23 cellular contexts compared by ENCODE assay signal in the genomic region with DNA sequence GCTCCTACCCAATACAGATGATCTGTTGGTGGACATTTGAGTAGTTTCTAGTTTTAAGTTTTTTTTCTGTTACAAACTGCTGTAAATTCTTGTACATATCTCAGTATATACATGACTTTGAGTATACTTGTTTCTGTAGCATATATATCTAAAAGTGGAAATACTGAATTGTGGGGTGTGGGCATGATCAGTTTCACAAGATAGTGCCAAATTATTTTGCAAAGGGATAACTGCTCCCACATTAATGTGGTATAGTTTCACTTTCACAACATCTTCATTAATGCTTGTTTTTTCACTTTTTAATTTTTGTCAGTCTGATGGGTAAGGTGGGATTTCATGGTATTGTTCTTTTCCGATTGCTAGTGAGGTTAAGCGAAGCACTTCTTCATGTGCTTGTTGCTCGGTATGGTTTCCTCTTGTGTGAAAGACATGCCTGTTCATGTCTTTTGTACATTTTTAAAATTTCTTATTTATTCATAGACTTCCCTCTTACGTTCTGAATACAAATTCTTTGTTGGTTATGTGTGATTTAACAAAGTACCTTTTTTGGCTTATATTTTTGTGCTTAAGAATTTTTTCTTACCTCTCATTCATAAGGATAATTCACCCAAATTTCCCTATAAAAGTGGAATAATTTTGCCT.
DNase-seq lines count a peak whose midpoint lies in the region; ATAC-seq, FAIRE-seq and TF ChIP-seq lines count a peak whose summit lies in the region.
"Had no signal": no experiment of that assay in that cellular context is flagged by ENCODE, and none has a peak within 500 bp of the region (broad histone marks: within the 10 kb centered on the region; RNA-seq: fewer than 3 reads in every experiment).

No MANE protein-coding gene starts in this region.

- H3K27me3 ChIP-seq in K562 (ENCODE audit: control insufficient read depth in 2 of 2, insufficient read depth in 2 of 2, low read length in 2 of 2) (no peaks in the 10 kb centered on the region), gastroesophageal sphincter (no peaks in the 10 kb centered on the region), PC-3 (ENCODE audit: low read length) (no peaks in the 10 kb centered on the region)
- H3K27me3 ChIP-seq: cardiac muscle cell, hepatocyte, SJSA1 had no signal

- H3K4me1 ChIP-seq in K562 (replicated peaks in 1 of 2; ENCODE audit: control insufficient read depth in 2 of 2, insufficient read depth in 2 of 2, low read length in 2 of 2) (no peaks in the 10 kb centered on the region; a peak in 2 of 5 replicates), gastroesophageal sphincter (no peaks in the 10 kb centered on the region), PC-3 (ENCODE audit: insufficient read depth, low read length) (no peaks in the 10 kb centered on the region)
- H3K4me1 ChIP-seq: A549 had no signal

- TF ChIP-seq EP300 in K562 (IDR thresholded peaks at IDR 0.05; ENCODE audit: low read length) (no peak), gastroesophageal sphincter (IDR thresholded peaks at IDR 0.05) (no peak)

- no peak for FAIRE-seq in K562 (lab: Jason Lieb, UNC)
- FAIRE-seq: A549, urothelium cell line had no signal

- intact Hi-C loops in K562 (cut with micrococcal nuclease) (no loop called here), PC-3 (cut with micrococcal nuclease) (no loop called here)

- no peaks in the 10 kb centered on the region for H3F3A ChIP-seq in PC-3 (ENCODE audit: low read length, unreplicated experiment)

- peaks cover 70% of the 10 kb centered on the region for H3K36me3 Mint-ChIP-seq in activated CD4-positive, alpha-beta T cell treated with anti-CD3 and anti-CD28 coated beads, Interleukin-2, amount 10 ng/mL, durations not matched to agents 7 days and 5 days (ENCODE audit: low read depth)
- H3K36me3 Mint-ChIP-seq in IgD-negative memory B cell, result peaks cover 13% of the 10 kb centered on the region
- peaks cover 25% of the 10 kb centered on the region for H3K36me3 Mint-ChIP-seq in natural killer cell treated with Interleukin-12 subunit alpha and Interleukin-12 subunit beta and Interleukin-15 and Interleukin-18, amount 100 ng/mL, for 72 hours
- no peaks in the 10 kb centered on the region for H3K36me3 Mint-ChIP-seq in glutamatergic neuron (ENCODE audit: unreplicated experiment)

- peaks cover 80% of the 10 kb centered on the region for H3K4me1 Mint-ChIP-seq in activated CD4-positive, alpha-beta T cell treated with anti-CD3 and anti-CD28 coated beads, Interleukin-2, amount 10 ng/mL, durations not matched to agents 7 days and 5 days
- H3K4me1 Mint-ChIP-seq in IgD-negative memory B cell, result peaks cover 51 to 55% (median 54%) of the 10 kb centered on the region in 3 donors
- H3K4me1 Mint-ChIP-seq in natural killer cell treated with Interleukin-12 subunit alpha and Interleukin-12 subunit beta and Interleukin-15 and Interleukin-18, amount 100 ng/mL, for 72 hours (ENCODE audit: low read depth in 2 of 2), result peaks cover 57 to 74% of the 10 kb centered on the region in 2 donors
- no peaks in the 10 kb centered on the region for H3K4me1 Mint-ChIP-seq in glutamatergic neuron (ENCODE audit: low read depth, unreplicated experiment)

- peak overlapping the region; percentile 48 for H3K27ac Mint-ChIP-seq in activated CD4-positive, alpha-beta T cell treated with anti-CD3 and anti-CD28 coated beads, Interleukin-2, amount 10 ng/mL, durations not matched to agents 7 days and 5 days
- H3K27ac Mint-ChIP-seq in IgD-negative memory B cell, result peak overlapping the region; percentile 23 to 71 (median 43)
- H3K27ac Mint-ChIP-seq in natural killer cell treated with Interleukin-12 subunit alpha and Interleukin-12 subunit beta and Interleukin-15 and Interleukin-18, amount 100 ng/mL, for 72 hours, result peak overlapping the region; percentile 79 to 84
- no peak overlapping the region for H3K27ac Mint-ChIP-seq in glutamatergic neuron (ENCODE audit: unreplicated experiment)

- TF ChIP-seq CTCF in K562 (IDR thresholded peaks at IDR 0.05 in 2 of 3, conservative IDR thresholded peaks at IDR 0.05 in 1 of 3; ENCODE audit: insufficient read depth in 2 of 3, low read depth in 1 of 3, low read length in 3 of 3) (no peak), gastroesophageal sphincter (IDR thresholded peaks at IDR 0.05) (no peak), PC-3 (conservative IDR thresholded peaks at IDR 0.05; ENCODE audit: low read depth, low read length) (no peak), glutamatergic neuron (IDR thresholded peaks at IDR 0.05; ENCODE audit: partially characterized antibody, unreplicated experiment) (no peak)

- peaks cover 56% of the 10 kb centered on the region for H3K79me2 ChIP-seq in K562 (ENCODE audit: control insufficient read depth, insufficient read depth, low read length)
- no peaks in the 10 kb centered on the region for H3K79me2 ChIP-seq in PC-3 (ENCODE audit: low read length)

- CTCF ChIA-PET in activated CD4-positive, alpha-beta T cell treated with anti-CD3 and anti-CD28 coated beads, Interleukin-2, amount 10 ng/mL, durations not matched to agents 7 days and 5 days (lab: Charles Lee), result interaction anchor here (0.6 to 1.2 kb wide), 2 partner anchors 29 to 359 kb away, joined by 3 read pairs; no protein-coding TSS in a partner anchor
- CTCF ChIA-PET in K562 (lab: Yijun Ruan, JAX; ENCODE audit: low intra/inter-chr PET ratio) (interaction anchor here (0.5 kb wide), 1 partner anchor 530 kb away, joined by 4 read pairs; no protein-coding TSS in a partner anchor), PC-3 (lab: Charles Lee) (no interaction called here)

- H4K20me1 ChIP-seq in K562 (replicated peaks; ENCODE audit: control insufficient read depth, insufficient read depth, low read length) (no peaks in the 10 kb centered on the region), PC-3 (ENCODE audit: low read length) (no peaks in the 10 kb centered on the region)

- no peak for TF ChIP-seq RAD21 in K562 (CRISPR knock-in tag; conservative IDR thresholded peaks at IDR 0.05 in 1 of 2, IDR thresholded peaks at IDR 0.05 in 1 of 2)

- H3K4me3 ChIP-seq in K562 (no peak overlapping the region), gastroesophageal sphincter (no peak overlapping the region), PC-3 (ENCODE audit: low read length) (no peak overlapping the region)
- H3K4me3 ChIP-seq: A549, cardiac muscle cell, hepatocyte, SJSA1 had no signal

- H3K9ac ChIP-seq in K562 (ENCODE audit: insufficient read depth in 1 of 2, low read depth in 2 of 2, low read length in 2 of 2), result no peak overlapping the region
- no peak overlapping the region for H3K9ac ChIP-seq in PC-3 (ENCODE audit: low read length)
- H3K9ac ChIP-seq: KMS-11 had no signal

- H3K36me3 ChIP-seq in K562 (ENCODE audit: control insufficient read depth, insufficient read depth, low read length), result peaks cover 11% of the 10 kb centered on the region
- no peaks in the 10 kb centered on the region for H3K36me3 ChIP-seq in gastroesophageal sphincter
- no peaks in the 10 kb centered on the region for H3K36me3 ChIP-seq in PC-3 (ENCODE audit: low read depth, low read length)
- H3K36me3 ChIP-seq: cardiac muscle cell had no signal

- no peaks in the 10 kb centered on the region for H3K9me2 ChIP-seq in PC-3 (replicated peaks; ENCODE audit: low read length)

- BruUV-seq in K562 (replicated peaks; lab: Mats Ljungman, UMichigan), result no TSS peak
- no TSS peak for BruUV-seq in PC-3 (replicated peaks; lab: Mats Ljungman, UMichigan)

- ATAC-seq in K562 (no peak), gastroesophageal sphincter (no peak), PC-3 (no peak)
- ATAC-seq in natural killer cell treated with Interleukin-12 subunit alpha and Interleukin-12 subunit beta and Interleukin-15 and Interleukin-18, amount 100 ng/mL, for 72 hours, result no peak
- ATAC-seq: right cardiac atrium had no signal

- no peaks in the 10 kb centered on the region for H3K9me1 ChIP-seq in K562 (ENCODE audit: control insufficient read depth, insufficient read depth, low read length)

- H3K4me2 ChIP-seq in K562 (ENCODE audit: insufficient read depth, low read length), result no peak overlapping the region
- H3K4me2 ChIP-seq in PC-3 (ENCODE audit: low read length), result no peak overlapping the region
- H3K4me2 ChIP-seq: A549, hepatocyte, KMS-11 had no signal

- TF ChIP-seq POLR2A in K562 (conservative IDR thresholded peaks at IDR 0.05), result no peak
- no peak for TF ChIP-seq POLR2A in gastroesophageal sphincter (IDR thresholded peaks at IDR 0.05)

- H3K4me3 Mint-ChIP-seq in activated CD4-positive, alpha-beta T cell treated with anti-CD3 and anti-CD28 coated beads, Interleukin-2, amount 10 ng/mL, durations not matched to agents 7 days and 5 days, result no peak overlapping the region
- peak overlapping the region in 1 of 4 donors; percentile 9 for H3K4me3 Mint-ChIP-seq in IgD-negative memory B cell
- H3K4me3 Mint-ChIP-seq in natural killer cell treated with Interleukin-12 subunit alpha and Interleukin-12 subunit beta and Interleukin-15 and Interleukin-18, amount 100 ng/mL, for 72 hours, result peak overlapping the region; percentile 53
- no peak overlapping the region for H3K4me3 Mint-ChIP-seq in glutamatergic neuron (ENCODE audit: unreplicated experiment)

- H3K27me3 Mint-ChIP-seq in activated CD4-positive, alpha-beta T cell treated with anti-CD3 and anti-CD28 coated beads, Interleukin-2, amount 10 ng/mL, durations not matched to agents 7 days and 5 days, result no peaks in the 10 kb centered on the region
- H3K27me3 Mint-ChIP-seq in IgD-negative memory B cell, result no peaks in the 10 kb centered on the region
- no peaks in the 10 kb centered on the region for H3K27me3 Mint-ChIP-seq in natural killer cell treated with Interleukin-12 subunit alpha and Interleukin-12 subunit beta and Interleukin-15 and Interleukin-18, amount 100 ng/mL, for 72 hours
- peaks cover 2% of the 10 kb centered on the region for H3K27me3 Mint-ChIP-seq in glutamatergic neuron (ENCODE audit: unreplicated experiment)

- POLR2A ChIA-PET in activated CD4-positive, alpha-beta T cell treated with anti-CD3 and anti-CD28 coated beads, Interleukin-2, amount 10 ng/mL, durations not matched to agents 7 days and 5 days (lab: Charles Lee), result interaction anchor here (0.5 kb wide), 1 partner anchor 94 kb away, joined by 8 read pairs; no protein-coding TSS in a partner anchor
- POLR2A ChIA-PET in K562 (lab: Yijun Ruan, JAX) (no interaction called here), PC-3 (lab: Charles Lee; ENCODE audit: unreplicated experiment) (no interaction called here)

- no peak for DNase-seq in activated CD4-positive, alpha-beta T cell treated with anti-CD3 and anti-CD28 coated beads, Interleukin-2, amount 10 ng/mL, durations not matched to agents 7 days and 5 days
- no peak for DNase-seq in activated CD4-positive, alpha-beta T cell treated with anti-CD3 and anti-CD28 coated beads for 4 hours
- DNase-seq in K562 (ENCODE audit: extremely low read depth in 1 of 4, low spot score in 3 of 4), result no peak
- no peak for DNase-seq in natural killer cell treated with Interleukin-12 subunit alpha and Interleukin-12 subunit beta and Interleukin-15 and Interleukin-18, amount 100 ng/mL, for 72 hours (ENCODE audit: low spot score)
- no peak for DNase-seq in PC-3
- no peak for DNase-seq in glutamatergic neuron
- DNase-seq: activated CD4-positive, alpha-beta T cell treated with anti-CD3 and anti-CD28 coated beads for 48 hours; activated effector memory CD4-positive, alpha-beta T cell treated with anti-CD3 and anti-CD28 coated beads, Interleukin-2, amount 50 U/mL, for 16 hours; C1 segment of cervical spinal cord; H7; midbrain; NCI-H1092 treated with DMSO at 0.1 percent for 48 hours; NCI-H69; occipital lobe; right cardiac atrium had no signal

- H2AFZ ChIP-seq in K562 (ENCODE audit: low read depth, low read length), result no peak overlapping the region
- H2AFZ ChIP-seq in PC-3 (ENCODE audit: low read length), result no peak overlapping the region
- H2AFZ ChIP-seq: hepatocyte had no signal

- WGBS in K562 (ENCODE audit: insufficient coverage, low coverage, missing lambda C conversion rate), result 95% methylated on average over 4 of the region's 4 CpGs
- 97 to 100% methylated on average over 4 of the region's 4 CpGs for WGBS in gastroesophageal sphincter (ENCODE audit: low coverage in 1 of 2), 2 donors

- H3K9me3 Mint-ChIP-seq in activated CD4-positive, alpha-beta T cell treated with anti-CD3 and anti-CD28 coated beads, Interleukin-2, amount 10 ng/mL, durations not matched to agents 7 days and 5 days, result peaks cover 5% of the 10 kb centered on the region
- H3K9me3 Mint-ChIP-seq in IgD-negative memory B cell (peaks cover 0 to 5% (median 1%) of the 10 kb centered on the region in 3 donors), glutamatergic neuron (ENCODE audit: unreplicated experiment) (no peaks in the 10 kb centered on the region)
- H3K9me3 Mint-ChIP-seq in natural killer cell treated with Interleukin-12 subunit alpha and Interleukin-12 subunit beta and Interleukin-15 and Interleukin-18, amount 100 ng/mL, for 72 hours, result no peaks in the 10 kb centered on the region

- H3K27ac ChIP-seq in K562 (ENCODE audit: extremely low read depth, low read depth, low read length), result no peak overlapping the region
- no peak overlapping the region for H3K27ac ChIP-seq in gastroesophageal sphincter
- H3K27ac ChIP-seq in PC-3 (ENCODE audit: low read length), result no peak overlapping the region
- H3K27ac ChIP-seq: A549, cardiac muscle cell, hepatocyte, KMS-11, SJSA1 had no signal

- in situ Hi-C loops in K562 (cut with MboI), result no loop called here

- H3K9me3 ChIP-seq in K562 (replicated peaks; ENCODE audit: control insufficient read depth, insufficient read depth, low read depth, low read length) (no peaks in the 10 kb centered on the region; the same call in 1 of the 2 replicates), gastroesophageal sphincter (no peaks in the 10 kb centered on the region), PC-3 (ENCODE audit: low read length) (no peaks in the 10 kb centered on the region)
- H3K9me3 ChIP-seq: A549, SJSA1 had no signal
